In the genomic region with DNA sequence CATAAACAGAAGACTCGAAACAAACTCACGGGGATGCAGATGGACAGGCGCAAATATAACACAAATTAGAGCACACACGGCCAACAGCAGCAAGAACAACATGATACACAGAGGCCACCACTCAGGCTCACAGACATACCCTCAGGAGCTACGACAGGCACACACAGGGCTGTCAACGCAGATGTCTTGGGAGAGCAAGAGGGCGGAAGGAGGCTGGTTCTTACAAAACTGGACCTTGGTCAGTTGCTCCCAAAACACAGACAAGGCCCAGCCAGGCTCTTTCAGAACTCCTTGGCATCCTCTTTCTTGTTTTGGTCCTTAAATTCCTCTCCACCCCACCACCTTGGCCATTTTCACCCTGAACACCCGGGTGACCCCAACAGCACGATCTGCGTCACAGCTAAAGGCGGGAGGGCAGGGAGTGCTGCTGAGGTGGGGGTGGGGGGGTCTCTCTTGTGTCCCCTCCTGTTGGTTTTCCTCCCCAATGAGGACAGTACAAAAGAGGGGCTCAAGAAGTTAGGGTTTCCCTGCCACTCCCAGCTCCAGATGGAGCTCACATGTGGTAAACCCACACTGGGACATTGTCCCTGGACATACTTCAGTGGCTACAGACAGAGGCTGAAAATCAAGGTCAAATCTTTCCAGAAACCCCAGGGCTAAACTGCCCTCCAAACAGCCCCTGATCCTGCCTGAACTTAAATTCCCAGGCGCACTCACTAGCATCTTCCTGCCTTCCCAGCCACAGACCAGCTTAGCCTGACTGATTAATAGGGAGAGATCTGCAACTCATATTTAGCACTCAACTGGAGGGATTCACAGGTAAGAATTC, we compare ENCODE assay signal across 29 cellular contexts.
A peak's percentile ranks its signal among the peaks of the same experiment; 100 is the strongest.
DNase-seq lines count a peak whose midpoint lies in the region; ATAC-seq and TF ChIP-seq lines count a peak whose summit lies in the region.
"Had no signal": no experiment of that assay in that cellular context is flagged by ENCODE, and none has a peak within 500 bp of the region (broad histone marks: within the 10 kb centered on the region; RNA-seq: fewer than 3 reads in every experiment).

No MANE protein-coding gene starts in this region.

- DNase-seq in activated CD8-positive, alpha-beta memory T cell treated with anti-CD3 and anti-CD28 coated beads for 24 hours, result peak; percentile 30
- DNase-seq in activated CD8-positive, alpha-beta memory T cell treated with anti-CD3 and anti-CD28 coated beads, Interleukin-2, amount 50 U/mL, for 48 hours, result no peak
- peak; percentile 50 for DNase-seq in coronary artery (ENCODE audit: low spot score)
- DNase-seq in mesendoderm, result no peak
- DNase-seq in type B pancreatic cell (ENCODE audit: extremely low spot score, unreplicated experiment), result peak; percentile 54
- no peak for DNase-seq in GM19240 (ENCODE audit: insufficient read length, low spot score)
- no peak for DNase-seq in RWPE1 (ENCODE audit: low spot score)
- DNase-seq: activated CD4-positive, CD25-positive, alpha-beta regulatory T cell; activated CD8-positive, alpha-beta T cell treated with anti-CD3 and anti-CD28 coated beads, Interleukin-2, amount 10 ng/mL, durations not matched to agents 7 days and 5 days; activated naive CD4-positive, alpha-beta T cell; activated T-cell treated with anti-CD3 and anti-CD28 coated beads, Interleukin-2, amount 50 U/mL, for 4 hours; brain microvascular endothelial cell; DND-41; esophagus squamous epithelium; gastrocnemius medialis; kidney; lower lobe of right lung; NCI-H1417 treated with DMSO at 0.1 percent for 48 hours; NCI-H2081 treated with DMSO at 0.1 percent for 48 hours; stimulated activated CD4-positive, alpha-beta T cell treated with anti-CD3 and anti-CD28 coated beads, Interleukin-4, amount 100 ng/mL, for 1 hour; T-helper 9 cell had no signal

- peak overlapping the region; percentile 0 for H3K27ac Mint-ChIP-seq in type B pancreatic cell
- H3K27ac Mint-ChIP-seq: activated CD8-positive, alpha-beta T cell treated with anti-CD3 and anti-CD28 coated beads, Interleukin-2, amount 10 ng/mL, durations not matched to agents 7 days and 5 days; B cell; stimulated activated memory B cell treated with anti-CD40 and anti-IgM and Interleukin-4, amounts not matched to agents 10 μg/mL and 1 μg/mL and 100 μg/mL, for 72 hours had no signal

- no peak for ATAC-seq in HG03378 (IDR thresholded peaks at IDR 0.05; ENCODE audit: unreplicated experiment)
- ATAC-seq: activated CD8-positive, alpha-beta T cell treated with anti-CD3 and anti-CD28 coated beads, Interleukin-2, amount 10 ng/mL, durations not matched to agents 7 days and 5 days; activated T-cell treated with anti-CD3 and anti-CD28 coated beads, Interleukin-2, amount 50 U/mL, for 4 hours; gastrocnemius medialis; lower lobe of right lung; Right ventricle myocardium inferior; stimulated activated memory B cell treated with anti-CD40 and anti-IgM and Interleukin-4, amounts not matched to agents 10 μg/mL and 1 μg/mL and 100 μg/mL, for 72 hours had no signal

- H3K27me3 Mint-ChIP-seq in type B pancreatic cell, result peaks cover 10% of the 10 kb centered on the region

- H3K4me1 Mint-ChIP-seq in type B pancreatic cell (ENCODE audit: unreplicated experiment), result peaks cover 64% of the 10 kb centered on the region
- H3K4me1 Mint-ChIP-seq: B cell; stimulated activated memory B cell treated with anti-CD40 and anti-IgM and Interleukin-4, amounts not matched to agents 10 μg/mL and 1 μg/mL and 100 μg/mL, for 72 hours had no signal

- H3K79me1 ChIP-seq in mesendoderm (ENCODE audit: low read length), result peaks cover 1% of the 10 kb centered on the region

- H3K9me3 Mint-ChIP-seq in type B pancreatic cell, result no peaks in the 10 kb centered on the region
- H3K9me3 Mint-ChIP-seq: activated T-cell treated with anti-CD3 and anti-CD28 coated beads, Interleukin-2, amount 50 U/mL, for 4 hours; stimulated activated memory B cell treated with anti-CD40 and anti-IgM and Interleukin-4, amounts not matched to agents 10 μg/mL and 1 μg/mL and 100 μg/mL, for 72 hours had no signal

- no peaks in the 10 kb centered on the region for H3K36me3 Mint-ChIP-seq in type B pancreatic cell
- H3K36me3 Mint-ChIP-seq: stimulated activated memory B cell treated with anti-CD40 and anti-IgM and Interleukin-4, amounts not matched to agents 10 μg/mL and 1 μg/mL and 100 μg/mL, for 72 hours had no signal

- POLR2A ChIA-PET in RWPE1 (lab: Yijun Ruan, JAX; ENCODE audit: low non-redundant PET), result no interaction called here

- no peak overlapping the region for H4K5ac ChIP-seq in mesendoderm (ENCODE audit: low read length)

- no peak overlapping the region for H2BK5ac ChIP-seq in mesendoderm (ENCODE audit: low read length)

- peak overlapping the region; percentile 4 for H3K4me3 Mint-ChIP-seq in type B pancreatic cell
- H3K4me3 Mint-ChIP-seq: activated CD8-positive, alpha-beta T cell treated with anti-CD3 and anti-CD28 coated beads, Interleukin-2, amount 10 ng/mL, durations not matched to agents 7 days and 5 days; activated T-cell treated with anti-CD3 and anti-CD28 coated beads, Interleukin-2, amount 50 U/mL, for 4 hours; B cell; stimulated activated memory B cell treated with anti-CD40 and anti-IgM and Interleukin-4, amounts not matched to agents 10 μg/mL and 1 μg/mL and 100 μg/mL, for 72 hours had no signal

- no peaks in the 10 kb centered on the region for H3K27me3 ChIP-seq in mesendoderm (ENCODE audit: insufficient read depth, low read length, poor library complexity)
- H3K27me3 ChIP-seq: adrenal gland, brain microvascular endothelial cell, esophagus squamous epithelium, gastrocnemius medialis, suprapubic skin had no signal

- CTCF ChIA-PET in RWPE1 (lab: Yijun Ruan, JAX), result no interaction called here

- no peak overlapping the region for H3K9ac ChIP-seq in mesendoderm (ENCODE audit: low read length)

- no peak for TF ChIP-seq CTCF in coronary artery (IDR thresholded peaks at IDR 0.05)
- no peak for TF ChIP-seq CTCF in type B pancreatic cell (conservative IDR thresholded peaks at IDR 0.05)
- no peak for TF ChIP-seq CTCF in RWPE1 (conservative IDR thresholded peaks at IDR 0.05; ENCODE audit: low read depth)

- H3K27ac ChIP-seq in coronary artery (no peak overlapping the region), mesendoderm (ENCODE audit: low read depth, low read length) (no peak overlapping the region), RWPE1 (no peak overlapping the region)
- H3K27ac ChIP-seq: A549, gastrocnemius medialis, lower lobe of right lung, suprapubic skin had no signal

- H2BK15ac ChIP-seq in mesendoderm (replicated peaks; ENCODE audit: low read depth), result no peak overlapping the region

- H3K4me1 ChIP-seq in mesendoderm (ENCODE audit: control insufficient read depth, low read depth, low read length), result peaks cover 7% of the 10 kb centered on the region
- H3K4me1 ChIP-seq: A549, adrenal gland, Caco-2 had no signal

- no peak overlapping the region for H3K4me2 ChIP-seq in mesendoderm (ENCODE audit: low read length)
- H3K4me2 ChIP-seq: A549 had no signal

- no peaks in the 10 kb centered on the region for H3K36me3 ChIP-seq in mesendoderm (ENCODE audit: control insufficient read depth, insufficient read depth, low read length)
- H3K36me3 ChIP-seq: adrenal gland, brain microvascular endothelial cell, esophagus squamous epithelium, gastrocnemius medialis, lower lobe of right lung, suprapubic skin had no signal

- H3K56ac ChIP-seq in mesendoderm (ENCODE audit: low read length), result peak overlapping the region; percentile 52

- no CpG with 5 or more reads among the region's 12 CpGs for WGBS in mesendoderm (ENCODE audit: extremely low coverage, insufficient coverage, low lambda C conversion rate)

- no peak overlapping the region for H3K23ac ChIP-seq in mesendoderm (ENCODE audit: low read length)

- H4K8ac ChIP-seq in mesendoderm (ENCODE audit: low read depth, low read length), result no peak overlapping the region

- no peak overlapping the region for H3K4ac ChIP-seq in mesendoderm (ENCODE audit: low read depth, low read length)

- H3K18ac ChIP-seq in mesendoderm (ENCODE audit: low read length), result no peak overlapping the region

- H3K79me2 ChIP-seq in mesendoderm (ENCODE audit: control insufficient read depth, insufficient read depth, low read length), result no peaks in the 10 kb centered on the region

- no peak overlapping the region for H2BK120ac ChIP-seq in mesendoderm (ENCODE audit: low read depth, low read length)

- no peak overlapping the region for H2AK5ac ChIP-seq in mesendoderm (ENCODE audit: low read length)

- H3K4me3 ChIP-seq in coronary artery (no peak overlapping the region), mesendoderm (ENCODE audit: low read length) (no peak overlapping the region)
- H3K4me3 ChIP-seq: A549, adrenal gland had no signal

Comparison
In these comparisons a context has a peak if more than half of its experiments do, and no peak if none do; other contexts are left out.
1. DNase-seq: peak in activated CD8-positive, alpha-beta memory T cell treated with anti-CD3 and anti-CD28 coated beads for 24 hours (single experiment), coronary artery (single experiment) and type B pancreatic cell (single experiment); none in activated CD8-positive, alpha-beta memory T cell treated with anti-CD3 and anti-CD28 coated beads, Interleukin-2, amount 50 U/mL, for 48 hours (single experiment), mesendoderm (single experiment), GM19240 (single experiment) and RWPE1 (single experiment).